In genomic region chr2:133476931-133477613, GRCh38 we compare ENCODE assay signal across 23 cellular contexts.
DNase-seq lines count a peak whose midpoint lies in the region; ATAC-seq, FAIRE-seq and TF ChIP-seq lines count a peak whose summit lies in the region.
"Had no signal": no experiment of that assay in that cellular context is flagged by ENCODE, and none has a peak within 500 bp of the region (broad histone marks: within the 10 kb centered on the region; RNA-seq: fewer than 3 reads in every experiment).

No MANE protein-coding gene starts in this region.

- TF ChIP-seq CTCF in HepG2 (CRISPR knock-in tag; IDR thresholded peaks at IDR 0.05), result no peak
- no peak for TF ChIP-seq CTCF in right lobe of liver (IDR thresholded peaks at IDR 0.05)
- TF ChIP-seq CTCF in K562 (IDR thresholded peaks at IDR 0.05 in 2 of 3, conservative IDR thresholded peaks at IDR 0.05 in 1 of 3; ENCODE audit: insufficient read depth in 2 of 3, low read depth in 1 of 3, low read length in 3 of 3), result no peak
- TF ChIP-seq CTCF in keratinocyte (optimal IDR thresholded peaks at IDR 0.05 in 1 of 3, IDR thresholded peaks at IDR 0.05 in 1 of 3, conservative IDR thresholded peaks at IDR 0.05 in 1 of 3; ENCODE audit: extremely low read depth in 1 of 3, insufficient read depth in 2 of 3, low read length in 3 of 3), result no peak

- WGBS in HepG2 (ENCODE audit: low lambda C conversion rate), result 34% methylated on average over 3 of the region's 3 CpGs
- WGBS in right lobe of liver (ENCODE audit: insufficient coverage, low coverage, low lambda C conversion rate, missing lambda C conversion rate), result 57% methylated on average over 3 of the region's 3 CpGs
- 0% methylated on average over 3 of the region's 3 CpGs for WGBS in K562 (ENCODE audit: insufficient coverage, low coverage, missing lambda C conversion rate)

- H3K9ac ChIP-seq in HepG2 (ENCODE audit: insufficient read depth, low read depth, low read length), result no peak overlapping the region
- no peak overlapping the region for H3K9ac ChIP-seq in K562 (ENCODE audit: insufficient read depth in 1 of 2, low read depth in 2 of 2, low read length in 2 of 2)
- peak overlapping the region; percentile 60 for H3K9ac ChIP-seq in keratinocyte (ENCODE audit: control insufficient read depth, extremely low read depth, insufficient read depth, low read length)
- H3K9ac ChIP-seq: BLaER1 treated with 17β-estradiol and CSF1 and Interleukin-3, amounts not matched to agents 10 nM and 100 nM had no signal

- H3K9me3 ChIP-seq in HepG2 (ENCODE audit: low read length), result no peaks in the 10 kb centered on the region
- no peaks in the 10 kb centered on the region for H3K9me3 ChIP-seq in right lobe of liver
- no peaks in the 10 kb centered on the region for H3K9me3 ChIP-seq in K562 (replicated peaks; ENCODE audit: control insufficient read depth, insufficient read depth, low read depth, low read length)
- no peaks in the 10 kb centered on the region for H3K9me3 ChIP-seq in keratinocyte (ENCODE audit: control insufficient read depth, low read depth, low read length)
- H3K9me3 ChIP-seq: BLaER1 treated with 17β-estradiol and CSF1 and Interleukin-3, amounts not matched to agents 10 nM and 100 nM had no signal

- in situ Hi-C loops in HepG2 (cut with HindIII; ENCODE audit: extremely low pct_ligation_motif_present, low pct_unique_long_range_greater_than_20kb) (no loop called here), K562 (cut with MboI) (no loop called here)

- CTCF ChIA-PET in HepG2 (lab: Yijun Ruan, JAX; ENCODE audit: low intra/inter-chr PET ratio, low total read pairs), result no interaction called here
- CTCF ChIA-PET in K562 (lab: Yijun Ruan, JAX; ENCODE audit: low intra/inter-chr PET ratio), result no interaction called here

- peaks cover 0 to 4% (median 0%) of the 10 kb centered on the region in 9 donors for H3K9me3 Mint-ChIP-seq in naive thymus-derived CD8-positive, alpha-beta T cell
- H3K9me3 Mint-ChIP-seq: CD4-positive, alpha-beta T cell had no signal

- dilution Hi-C loops in keratinocyte (cut with MboI; ENCODE audit: extremely low pct_ligation_motif_present, low sequenced_read_pairs), result no loop called here

- no peak overlapping the region for H3K27ac ChIP-seq in HepG2 (ENCODE audit: extremely low read length, insufficient read depth, low read length)
- no peak overlapping the region for H3K27ac ChIP-seq in right lobe of liver
- no peak overlapping the region for H3K27ac ChIP-seq in K562 (ENCODE audit: extremely low read depth, low read depth, low read length)
- H3K27ac ChIP-seq in keratinocyte (ENCODE audit: control insufficient read depth, insufficient read depth, low read length), result peak overlapping the region; percentile 90
- H3K27ac ChIP-seq: BLaER1 treated with 17β-estradiol and CSF1 and Interleukin-3, amounts not matched to agents 10 nM and 100 nM; PC-9 had no signal

- no peaks in the 10 kb centered on the region for H3K4me1 Mint-ChIP-seq in naive thymus-derived CD8-positive, alpha-beta T cell
- H3K4me1 Mint-ChIP-seq: IgD-negative memory B cell had no signal

- H3K9me1 ChIP-seq in K562 (ENCODE audit: control insufficient read depth, insufficient read depth, low read length) (no peaks in the 10 kb centered on the region), keratinocyte (ENCODE audit: control insufficient read depth, extremely low read depth, insufficient read depth, low read length) (no peaks in the 10 kb centered on the region)

- FAIRE-seq in HepG2 (lab: Jason Lieb, UNC) (no peak), K562 (lab: Jason Lieb, UNC) (no peak), keratinocyte (lab: Jason Lieb, UNC) (peak; percentile 88)
- FAIRE-seq: D721Med, G401.6 had no signal

- H2AFZ ChIP-seq in HepG2 (ENCODE audit: low read length), result no peak overlapping the region
- no peak overlapping the region for H2AFZ ChIP-seq in K562 (ENCODE audit: low read depth, low read length)
- H2AFZ ChIP-seq in keratinocyte (ENCODE audit: control insufficient read depth, low read length), result peak overlapping the region; percentile 12
- H2AFZ ChIP-seq: PC-9 had no signal

- TF ChIP-seq RAD21 in HepG2 (CRISPR knock-in tag; IDR thresholded peaks at IDR 0.05), result no peak
- TF ChIP-seq RAD21 in K562 (CRISPR knock-in tag; conservative IDR thresholded peaks at IDR 0.05 in 1 of 2, IDR thresholded peaks at IDR 0.05 in 1 of 2), result no peak

- no peaks in the 10 kb centered on the region for H3K36me3 Mint-ChIP-seq in naive thymus-derived CD8-positive, alpha-beta T cell
- H3K36me3 Mint-ChIP-seq: IgD-negative memory B cell had no signal

- H3K27ac Mint-ChIP-seq in naive thymus-derived CD8-positive, alpha-beta T cell, result no peak overlapping the region
- H3K27ac Mint-ChIP-seq: CD4-positive, alpha-beta T cell; IgD-negative memory B cell had no signal

- TF ChIP-seq POLR2A in HepG2 (IDR thresholded peaks at IDR 0.05; ENCODE audit: insufficient read depth in 1 of 2, low read depth in 2 of 2, low read length in 2 of 2), result no peak
- TF ChIP-seq POLR2A in right lobe of liver (IDR thresholded peaks at IDR 0.05), result no peak
- no peak for TF ChIP-seq POLR2A in K562 (conservative IDR thresholded peaks at IDR 0.05)

- H3K4me3 ChIP-seq in HepG2 (replicated peaks in 1 of 3; ENCODE audit: insufficient read depth in 1 of 3, low read depth in 2 of 3, low read length in 3 of 3) (no peak overlapping the region), right lobe of liver (no peak overlapping the region), K562 (no peak overlapping the region), keratinocyte (ENCODE audit: control insufficient read depth in 2 of 3, extremely low read depth in 1 of 3, insufficient read depth in 2 of 3, low read depth in 1 of 3, low read length in 3 of 3) (no peak overlapping the region)
- H3K4me3 ChIP-seq: BLaER1 treated with 17β-estradiol and CSF1 and Interleukin-3, amounts not matched to agents 10 nM and 100 nM; PC-9 had no signal

- H3K4me2 ChIP-seq in HepG2 (ENCODE audit: low read depth, low read length), result no peak overlapping the region
- no peak overlapping the region for H3K4me2 ChIP-seq in K562 (ENCODE audit: insufficient read depth, low read length)
- peak overlapping the region; percentile 76 for H3K4me2 ChIP-seq in keratinocyte (ENCODE audit: control insufficient read depth, extremely low read depth, insufficient read depth, low read depth, low read length)
- H3K4me2 ChIP-seq: BLaER1 treated with 17β-estradiol and CSF1 and Interleukin-3, amounts not matched to agents 10 nM and 100 nM; PC-9 had no signal

- H3K36me3 ChIP-seq in HepG2 (replicated peaks in 1 of 2; ENCODE audit: control insufficient read depth in 1 of 2, insufficient read depth in 2 of 2, low read length in 2 of 2) (no peaks in the 10 kb centered on the region), right lobe of liver (no peaks in the 10 kb centered on the region), K562 (ENCODE audit: control insufficient read depth, insufficient read depth, low read length) (no peaks in the 10 kb centered on the region), keratinocyte (ENCODE audit: control insufficient read depth in 2 of 2, extremely low read depth in 1 of 2, insufficient read depth in 2 of 2, low read length in 2 of 2) (no peaks in the 10 kb centered on the region)
- H3K36me3 ChIP-seq: BLaER1 treated with 17β-estradiol and CSF1 and Interleukin-3, amounts not matched to agents 10 nM and 100 nM had no signal

- intact Hi-C loops in HepG2 (cut with micrococcal nuclease; ENCODE audit: unreplicated experiment), result no loop called here
- intact Hi-C loops in right lobe of liver (cut with DNase I), result no loop called here
- intact Hi-C loops in K562 (cut with micrococcal nuclease), result no loop called here

- no peaks in the 10 kb centered on the region for H3K27me3 ChIP-seq in HepG2 (ENCODE audit: control insufficient read depth in 1 of 2, insufficient read depth in 2 of 2, low read length in 2 of 2)
- H3K27me3 ChIP-seq in right lobe of liver, result no peaks in the 10 kb centered on the region
- H3K27me3 ChIP-seq in K562 (ENCODE audit: control insufficient read depth in 2 of 2, insufficient read depth in 2 of 2, low read length in 2 of 2), result no peaks in the 10 kb centered on the region
- H3K27me3 ChIP-seq in keratinocyte (ENCODE audit: control insufficient read depth, extremely low read depth, insufficient read depth, low read length), result no peaks in the 10 kb centered on the region
- H3K27me3 ChIP-seq: BLaER1 treated with 17β-estradiol and CSF1 and Interleukin-3, amounts not matched to agents 10 nM and 100 nM had no signal

- H3K4me1 ChIP-seq in HepG2 (ENCODE audit: insufficient read depth, low read length), result no peaks in the 10 kb centered on the region
- no peaks in the 10 kb centered on the region for H3K4me1 ChIP-seq in right lobe of liver
- H3K4me1 ChIP-seq in K562 (replicated peaks in 1 of 2; ENCODE audit: control insufficient read depth in 2 of 2, insufficient read depth in 2 of 2, low read length in 2 of 2), result no peaks in the 10 kb centered on the region
- peaks cover 51% of the 10 kb centered on the region for H3K4me1 ChIP-seq in keratinocyte (ENCODE audit: control insufficient read depth, extremely low read depth, insufficient read depth, low read length)
- H3K4me1 ChIP-seq: BLaER1 treated with 17β-estradiol and CSF1 and Interleukin-3, amounts not matched to agents 10 nM and 100 nM had no signal

- POLR2A ChIA-PET in HepG2 (lab: Yijun Ruan, JAX), result no interaction called here
- POLR2A ChIA-PET in K562 (lab: Yijun Ruan, JAX), result no interaction called here
- POLR2A ChIA-PET in naive thymus-derived CD8-positive, alpha-beta T cell (lab: Charles Lee), result no interaction called here

- TF ChIP-seq EP300 in HepG2 (IDR thresholded peaks at IDR 0.05; ENCODE audit: low read depth in 2 of 2, low read length in 2 of 2), result no peak
- no peak for TF ChIP-seq EP300 in HepG2 (CRISPR knock-in tag; IDR thresholded peaks at IDR 0.05; ENCODE audit: borderline replicate concordance)
- TF ChIP-seq EP300 in K562 (IDR thresholded peaks at IDR 0.05; ENCODE audit: low read length), result no peak

- no TSS peak for BruUV-seq in HepG2 (replicated peaks; lab: Mats Ljungman, UMichigan)
- BruUV-seq in K562 (replicated peaks; lab: Mats Ljungman, UMichigan), result no TSS peak

- ATAC-seq in HepG2 (no peak), right lobe of liver (no peak), K562 (no peak)
- ATAC-seq in naive thymus-derived CD8-positive, alpha-beta T cell, result no peak

- no peak overlapping the region for H3K4me3 Mint-ChIP-seq in naive thymus-derived CD8-positive, alpha-beta T cell
- H3K4me3 Mint-ChIP-seq: CD4-positive, alpha-beta T cell; IgD-negative memory B cell had no signal

- H3K79me2 ChIP-seq in HepG2 (ENCODE audit: insufficient read depth, low read length) (no peaks in the 10 kb centered on the region), K562 (ENCODE audit: control insufficient read depth, insufficient read depth, low read length) (no peaks in the 10 kb centered on the region), keratinocyte (ENCODE audit: control insufficient read depth, insufficient read depth, low read length) (no peaks in the 10 kb centered on the region)

- DNase-seq in HepG2 (ENCODE audit: low spot score) (no peak), right lobe of liver (no peak), K562 (ENCODE audit: extremely low read depth in 1 of 4, low spot score in 3 of 4) (no peak), keratinocyte (ENCODE audit: low read depth, low spot score) (no peak), NCI-H187 treated with DMSO at 0.1 percent for 48 hours (lab: John Stamatoyannopoulos, UW) (no peak), putamen (ENCODE audit: low spot score) (no peak)
- DNase-seq in naive thymus-derived CD8-positive, alpha-beta T cell, result no peak
- DNase-seq: 8988T; AML-193; CD4-positive, alpha-beta T cell; H7; NCI-H1092 treated with DMSO at 0.1 percent for 48 hours; NCI-H1436; NCI-H187; NCI-H446; NCI-H524 treated with DMSO at 0.1 percent for 48 hours; NCI-H774; PC-9; SHP77 had no signal

- no peaks in the 10 kb centered on the region for H4K20me1 ChIP-seq in HepG2 (ENCODE audit: insufficient read depth, low read length)
- no peaks in the 10 kb centered on the region for H4K20me1 ChIP-seq in K562 (replicated peaks; ENCODE audit: control insufficient read depth, insufficient read depth, low read length)
- no peaks in the 10 kb centered on the region for H4K20me1 ChIP-seq in keratinocyte (ENCODE audit: control insufficient read depth, extremely low read depth, insufficient read depth, low read length)
- H4K20me1 ChIP-seq: BLaER1 treated with 17β-estradiol and CSF1 and Interleukin-3, amounts not matched to agents 10 nM and 100 nM had no signal

- H3K27me3 Mint-ChIP-seq in naive thymus-derived CD8-positive, alpha-beta T cell, result peaks cover 0 to 10% (median 6%) of the 10 kb centered on the region in 5 donors
- H3K27me3 Mint-ChIP-seq: CD4-positive, alpha-beta T cell had no signal

Comparison
In these comparisons a context has a peak if more than half of its experiments do, and no peak if none do; other contexts are left out.
1. Of the 241 proteins assayed by ChIP-seq in both HepG2 and K562: peak only in HepG2: MAFK; only in K562: none; in both: MAFF; in neither: 239.